In the genomic region with DNA sequence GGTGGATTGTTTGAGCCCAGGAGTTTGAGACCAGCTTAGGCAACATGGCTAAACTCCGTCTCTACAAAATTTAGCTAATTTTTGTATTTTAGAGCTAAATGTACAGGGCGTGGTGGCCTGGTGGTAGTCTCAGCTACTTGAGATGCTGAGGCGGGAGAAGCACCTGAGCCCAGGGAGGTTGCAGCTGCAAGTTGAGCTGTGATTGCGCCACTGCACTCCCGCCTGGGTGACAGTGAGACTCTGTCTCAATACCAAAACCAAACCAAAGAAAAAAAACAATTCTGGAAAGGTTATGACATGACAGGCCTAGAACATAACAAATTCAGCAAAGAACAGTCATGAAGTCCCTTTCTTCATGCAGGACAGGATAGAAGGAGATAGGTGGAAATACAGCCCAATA, we compare ENCODE assay signal across 21 cellular contexts. TPM values are rescaled to one million over a fixed set of nuclear protein-coding genes. Genes with fewer than 3 reads are reported as not detected.
A peak's percentile ranks its signal among the peaks of the same experiment; 100 is the strongest.
DNase-seq lines count a peak whose midpoint lies in the region; ATAC-seq, FAIRE-seq and TF ChIP-seq lines count a peak whose summit lies in the region.
"Had no signal": no experiment of that assay in that cellular context is flagged by ENCODE, and none has a peak within 500 bp of the region (broad histone marks: within the 10 kb centered on the region; RNA-seq: fewer than 3 reads in every experiment).

No MANE protein-coding gene starts in this region.

- TF ChIP-seq POLR2A in NB4 (IDR thresholded peaks at IDR 0.05; ENCODE audit: extremely low read depth, insufficient read length) (no peak), HepG2 (IDR thresholded peaks at IDR 0.05; ENCODE audit: insufficient read depth in 1 of 2, low read depth in 2 of 2, low read length in 2 of 2) (no peak)

- H3K27ac Mint-ChIP-seq in immature natural killer cell, result peak overlapping the region in 1 of 6 donors; percentile 10
- H3K27ac Mint-ChIP-seq: activated naive CD8-positive, alpha-beta T cell treated with anti-CD3 and anti-CD28 coated beads, Interleukin-2, amount 50 U/mL, for 24 hours had no signal

- peaks cover 5 to 31% of the 10 kb centered on the region in 2 experiments; a peak in 4 of 5 replicates for H3K36me3 ChIP-seq in HepG2 (replicated peaks in 1 of 2; ENCODE audit: control insufficient read depth in 1 of 2, insufficient read depth in 2 of 2, low read length in 2 of 2)

- H3K9me3 Mint-ChIP-seq in immature natural killer cell, result no peaks in the 10 kb centered on the region
- H3K9me3 Mint-ChIP-seq: activated naive CD8-positive, alpha-beta T cell treated with anti-CD3 and anti-CD28 coated beads, Interleukin-2, amount 50 U/mL, for 24 hours had no signal

- H3K4me1 ChIP-seq in HepG2 (ENCODE audit: insufficient read depth, low read length), result no peaks in the 10 kb centered on the region

- no TSS peak for BruUV-seq in HepG2 (replicated peaks; lab: Mats Ljungman, UMichigan)

- in situ Hi-C loops in HepG2 (cut with HindIII; ENCODE audit: extremely low pct_ligation_motif_present, low pct_unique_long_range_greater_than_20kb), result no loop called here

- intact Hi-C loops in HepG2 (cut with micrococcal nuclease; ENCODE audit: unreplicated experiment), result no loop called here

- H3K9ac ChIP-seq in HepG2 (ENCODE audit: insufficient read depth, low read depth, low read length), result no peak overlapping the region

- H3K27me3 ChIP-seq in HL-60 (ENCODE audit: insufficient read depth, poor library complexity, severe bottlenecking), result no peaks in the 10 kb centered on the region
- no peaks in the 10 kb centered on the region for H3K27me3 ChIP-seq in HepG2 (ENCODE audit: control insufficient read depth in 1 of 2, insufficient read depth in 2 of 2, low read length in 2 of 2)
- H3K27me3 ChIP-seq: tibial nerve had no signal

- peaks cover 20 to 51% of the 10 kb centered on the region in 2 donors for H3K4me1 Mint-ChIP-seq in immature natural killer cell

- no peak overlapping the region for H3K4me2 ChIP-seq in HepG2 (ENCODE audit: low read depth, low read length)

- H3K36me3 Mint-ChIP-seq in immature natural killer cell, result peaks cover 10 to 14% (median 10%) of the 10 kb centered on the region in 3 donors

- DNase-seq in HL-60 (ENCODE audit: low read depth in 1 of 2, low spot score in 1 of 2) (peak; percentile 26 to 77), NB4 (ENCODE audit: low read depth) (peak; percentile 47), choroid plexus epithelial cell (ENCODE audit: low read depth) (peak; percentile 21), HepG2 (ENCODE audit: low spot score) (no peak), RPMI8226 (no peak), immature natural killer cell (no peak), NCI-H1048 (lab: John Stamatoyannopoulos, UW) (no peak)
- DNase-seq: activated CD4-positive, alpha-beta T cell treated with anti-CD3 and anti-CD28 coated beads, Interleukin-2, amount 50 U/mL, for 48 hours; activated gamma-delta T cell; activated naive CD8-positive, alpha-beta T cell treated with anti-CD3 and anti-CD28 coated beads, Interleukin-2, amount 50 U/mL, for 24 hours; effector memory CD4-positive, alpha-beta T cell; glutamatergic neuron; mesendoderm; NCI-H1436 treated with DMSO at 0.1 percent for 48 hours; NCI-H524 treated with DMSO at 0.1 percent for 48 hours; nucleus accumbens had no signal

- FAIRE-seq in HepG2 (lab: Jason Lieb, UNC), result no peak
- FAIRE-seq: GM12878 had no signal

- no peak overlapping the region for H2AFZ ChIP-seq in HepG2 (ENCODE audit: low read length)

- H3K4me3 ChIP-seq in HL-60 (replicated peaks; ENCODE audit: insufficient read depth, low read length), result no peak overlapping the region
- H3K4me3 ChIP-seq in NB4 (ENCODE audit: low read depth, low read length), result no peak overlapping the region
- no peak overlapping the region for H3K4me3 ChIP-seq in choroid plexus epithelial cell (ENCODE audit: low read depth, low read length)
- H3K4me3 ChIP-seq in HepG2 (replicated peaks in 1 of 3; ENCODE audit: insufficient read depth in 1 of 3, low read depth in 2 of 3, low read length in 3 of 3), result no peak overlapping the region
- H3K4me3 ChIP-seq: GM12878, tibial nerve had no signal

- TF ChIP-seq CTCF in HL-60 (IDR thresholded peaks at IDR 0.05; ENCODE audit: insufficient read depth, low read length) (no peak), NB4 (IDR thresholded peaks at IDR 0.05; ENCODE audit: low read depth, low read length) (no peak), choroid plexus epithelial cell (conservative IDR thresholded peaks at IDR 0.05; ENCODE audit: low read depth, low read length) (no peak), HepG2 (CRISPR knock-in tag; IDR thresholded peaks at IDR 0.05) (no peak)

- H3K79me2 ChIP-seq in HepG2 (ENCODE audit: insufficient read depth, low read length), result peaks cover 26% of the 10 kb centered on the region

- TF ChIP-seq RAD21 in HepG2 (CRISPR knock-in tag; IDR thresholded peaks at IDR 0.05), result no peak

- TF ChIP-seq EP300 in HepG2 (IDR thresholded peaks at IDR 0.05; ENCODE audit: low read depth in 2 of 2, low read length in 2 of 2) (no peak), HepG2 (CRISPR knock-in tag; IDR thresholded peaks at IDR 0.05; ENCODE audit: borderline replicate concordance) (no peak)

- ATAC-seq in HepG2 (no peak), GM21825 (IDR thresholded peaks at IDR 0.05; ENCODE audit: unreplicated experiment) (no peak)
- ATAC-seq: activated naive CD8-positive, alpha-beta T cell treated with anti-CD3 and anti-CD28 coated beads, Interleukin-2, amount 50 U/mL, for 24 hours; GM12878; HCT116 had no signal

- H3K9me3 ChIP-seq in HepG2 (ENCODE audit: low read length), result no peaks in the 10 kb centered on the region
- H3K9me3 ChIP-seq: tibial nerve had no signal

- POLR2A ChIA-PET in HepG2 (lab: Yijun Ruan, JAX), result no interaction called here

- 97% methylated on average over 5 of the region's 5 CpGs for WGBS in HepG2 (ENCODE audit: low lambda C conversion rate)

- no peaks in the 10 kb centered on the region for H3K27me3 Mint-ChIP-seq in immature natural killer cell (ENCODE audit: low read depth in 3 of 3)
- H3K27me3 Mint-ChIP-seq: activated naive CD8-positive, alpha-beta T cell treated with anti-CD3 and anti-CD28 coated beads, Interleukin-2, amount 50 U/mL, for 24 hours had no signal

- CTCF ChIA-PET in HepG2 (lab: Yijun Ruan, JAX; ENCODE audit: low intra/inter-chr PET ratio, low total read pairs), result no interaction called here

- H3K27ac ChIP-seq in HL-60 (replicated peaks) (peak overlapping the region; percentile 48), HepG2 (ENCODE audit: extremely low read length, insufficient read depth, low read length) (no peak overlapping the region)
- H3K27ac ChIP-seq: tibial nerve had no signal

- H4K20me1 ChIP-seq in HepG2 (ENCODE audit: insufficient read depth, low read length), result no peaks in the 10 kb centered on the region; the same call in 1 of the 2 replicates

- no peak overlapping the region for H3K4me3 Mint-ChIP-seq in immature natural killer cell
- H3K4me3 Mint-ChIP-seq: activated naive CD8-positive, alpha-beta T cell treated with anti-CD3 and anti-CD28 coated beads, Interleukin-2, amount 50 U/mL, for 24 hours; CD14-positive monocyte had no signal

TF ChIP-seq in HepG2, 621 proteins besides CTCF, POLR2A, EP300 and RAD21:
- TF ChIP-seq ZBTB33 (CRISPR knock-in tag; IDR thresholded peaks at IDR 0.05), result peak; percentile 71; the same call in 1 of the 2 replicates
- no peak for TF ChIP-seq ZNF605 (CRISPR knock-in tag; IDR thresholded peaks at IDR 0.05)
- TF ChIP-seq CEBPB (IDR thresholded peaks at IDR 0.05; ENCODE audit: borderline replicate concordance, low read depth, low read length), result peak; percentile 67
TF ChIP-seq in HepG2: peak in this region for 2.

RNA-seq across cellular contexts. Expression of gene WDR89, which starts 25.7 kb away (rescaled TPM):
- 20.1 and 37.0 TPM in 2 replicates for total RNA-seq in HepG2 (2016; rRNA removed; fragmentation: Illumina TruSeq; extraction: Trizol)
- 13.0 and 15.7 TPM in 2 replicates for total RNA-seq in HepG2 (2016; cell fraction: cytosol; rRNA removed; fragmentation: Illumina TruSeq; extraction: Trizol; ENCODE audit: low read depth)
- total RNA-seq in HepG2 (2016; cell fraction: insoluble cytoplasmic fraction; rRNA removed; fragmentation: Illumina TruSeq; extraction: Trizol), result 21.8 and 36.8 TPM in 2 replicates
- 14.1 and 17.0 TPM in 2 replicates for total RNA-seq in HepG2 (2016; cell fraction: membrane; rRNA removed; fragmentation: Illumina TruSeq; extraction: Trizol)
- 11.0 and 12.6 TPM in 2 replicates for total RNA-seq in HepG2 (2016; cell fraction: nucleus; rRNA removed; fragmentation: Illumina TruSeq; extraction: Trizol)
- polyA plus RNA-seq in HepG2 (2011; rRNA removed), result 4.2 and 5.2 TPM in 2 replicates
- 1.5 and 3.3 TPM in 2 replicates for polyA plus RNA-seq in HepG2 (2011; cell fraction: cytosol; rRNA removed)
- 1.2 and 2.2 TPM in 2 replicates for polyA plus RNA-seq in HepG2 (2011; cell fraction: nucleus; rRNA removed)
- polyA plus RNA-seq in HepG2 (2012), result 8.8 and 10.4 TPM in 2 replicates
- 0.91 and 0.95 TPM in 2 replicates for polyA plus RNA-seq in HepG2 (2016; cell fraction: cytosol; fragmentation: Illumina TruSeq; extraction: Trizol; ENCODE audit: low read depth)
- polyA plus RNA-seq in HepG2 (2016; cell fraction: insoluble cytoplasmic fraction; fragmentation: Illumina TruSeq; extraction: Trizol; ENCODE audit: low read depth), result 19.5 and 21.1 TPM in 2 replicates
- 3.0 and 3.7 TPM in 2 replicates for polyA plus RNA-seq in HepG2 (2016; cell fraction: membrane; fragmentation: Illumina TruSeq; extraction: Trizol; ENCODE audit: low read depth)
- polyA plus RNA-seq in HepG2 (2016; cell fraction: nucleus; fragmentation: Illumina TruSeq; extraction: Trizol; ENCODE audit: insufficient read depth, low read depth), result 11.3 and 13.0 TPM in 2 replicates
- 4.7 and 6.7 TPM in 2 replicates for polyA minus RNA-seq in HepG2 (2011; rRNA and poly(A)+ RNA removed; ENCODE audit: low replicate concordance)
- polyA minus RNA-seq in HepG2 (2011; cell fraction: cytosol; rRNA and poly(A)+ RNA removed), result 7.7 and 9.3 TPM in 2 replicates
- 9.4 and 10.9 TPM in 2 replicates for polyA minus RNA-seq in HepG2 (2011; cell fraction: nucleus; rRNA and poly(A)+ RNA removed)
- polyA plus RNA-seq in immature natural killer cell, result 10 to 100 TPM in 2 of 3 donors, 1 to 10 TPM in 1; 8.7 to 16.2 (median 13.8) TPM

Comparison
In these comparisons a context has a peak if more than half of its experiments do, and no peak if none do; other contexts are left out.
1. DNase-seq: peak in HL-60 (2 of 2), NB4 (single experiment) and choroid plexus epithelial cell (single experiment); none in HepG2 (single experiment), RPMI8226 (single experiment), immature natural killer cell (0 of 3) and NCI-H1048 (single experiment).